23 cellular contexts compared by ENCODE assay signal in genomic region chr20:33766686-33767085, GRCh38. TPM values are rescaled to one million over a fixed set of nuclear protein-coding genes. Genes with fewer than 3 reads are reported as not detected.
DNase-seq lines count a peak whose midpoint lies in the region; ATAC-seq and TF ChIP-seq lines count a peak whose summit lies in the region.
"Had no signal": no experiment of that assay in that cellular context is flagged by ENCODE, and none has a peak within 500 bp of the region (broad histone marks: within the 10 kb centered on the region; RNA-seq: fewer than 3 reads in every experiment).

No MANE protein-coding gene starts in this region.

- peak; percentile 17 to 20 for ATAC-seq in natural killer cell treated with Interleukin-12 subunit alpha and Interleukin-12 subunit beta and Interleukin-15 and Interleukin-18, amount 100 ng/mL, for 72 hours
- ATAC-seq in natural killer cell (no peak), RWPE2 (ENCODE audit: low read depth) (no peak)
- ATAC-seq: GM12878 had no signal

- no peaks in the 10 kb centered on the region for H3K9me3 ChIP-seq in RWPE2 (ENCODE audit: severe bottlenecking)
- H3K9me3 ChIP-seq: BE2C, BLaER1 had no signal

- no peak overlapping the region for H3K4me3 Mint-ChIP-seq in natural killer cell treated with Interleukin-12 subunit alpha and Interleukin-12 subunit beta and Interleukin-15 and Interleukin-18, amount 100 ng/mL, for 72 hours
- no peak overlapping the region for H3K4me3 Mint-ChIP-seq in natural killer cell
- H3K4me3 Mint-ChIP-seq: CD14-positive monocyte; CD4-positive, alpha-beta memory T cell; CD4-positive, CD25-positive, alpha-beta regulatory T cell; CD8-positive, alpha-beta memory T cell had no signal

- intact Hi-C loops in natural killer cell (cut with micrococcal nuclease), result no loop called here
- intact Hi-C loops in posterior vena cava (cut with DNase I), result no loop called here

- no peaks in the 10 kb centered on the region for H3K27me3 ChIP-seq in RWPE2 (ENCODE audit: insufficient read depth, poor library complexity, severe bottlenecking)
- H3K27me3 ChIP-seq: BE2C, BLaER1 had no signal

- TF ChIP-seq CTCF in natural killer cell (IDR thresholded peaks at IDR 0.05) (no peak), RWPE2 (IDR thresholded peaks at IDR 0.05; ENCODE audit: poor library complexity, severe bottlenecking) (no peak), coronary artery (IDR thresholded peaks at IDR 0.05) (no peak)

- peaks cover under 1% of the 10 kb centered on the region for H3K36me3 Mint-ChIP-seq in natural killer cell treated with Interleukin-12 subunit alpha and Interleukin-12 subunit beta and Interleukin-15 and Interleukin-18, amount 100 ng/mL, for 72 hours
- no peaks in the 10 kb centered on the region for H3K36me3 Mint-ChIP-seq in natural killer cell

- H3K27ac ChIP-seq in RWPE2 (ENCODE audit: poor library complexity, severe bottlenecking) (no peak overlapping the region), coronary artery (no peak overlapping the region)
- H3K27ac ChIP-seq: BLaER1 had no signal

- H3K4me3 ChIP-seq in RWPE2 (ENCODE audit: severe bottlenecking) (no peak overlapping the region), coronary artery (no peak overlapping the region)
- H3K4me3 ChIP-seq: BLaER1, GM12878 had no signal

- no peaks in the 10 kb centered on the region for H3K36me3 ChIP-seq in RWPE2 (ENCODE audit: low read depth)
- H3K36me3 ChIP-seq: BE2C had no signal

- no peaks in the 10 kb centered on the region for H3K9me3 Mint-ChIP-seq in natural killer cell treated with Interleukin-12 subunit alpha and Interleukin-12 subunit beta and Interleukin-15 and Interleukin-18, amount 100 ng/mL, for 72 hours
- H3K9me3 Mint-ChIP-seq in natural killer cell, result no peaks in the 10 kb centered on the region
- H3K9me3 Mint-ChIP-seq: CD4-positive, alpha-beta memory T cell; CD8-positive, alpha-beta memory T cell had no signal

- no peaks in the 10 kb centered on the region for H3K4me1 ChIP-seq in RWPE2 (ENCODE audit: insufficient read depth, poor library complexity, severe bottlenecking)
- H3K4me1 ChIP-seq: BLaER1 had no signal

- no peak for DNase-seq in natural killer cell treated with Interleukin-12 subunit alpha and Interleukin-12 subunit beta and Interleukin-15 and Interleukin-18, amount 100 ng/mL, for 72 hours (ENCODE audit: low spot score)
- no peak for DNase-seq in natural killer cell
- DNase-seq in RWPE2 (ENCODE audit: low spot score), result peak; percentile 78
- peak; percentile 54 for DNase-seq in posterior vena cava (ENCODE audit: low spot score)
- no peak for DNase-seq in coronary artery (ENCODE audit: low spot score)
- DNase-seq: 8988T; ACHN; BE2C; C1 segment of cervical spinal cord; CD4-positive, alpha-beta memory T cell; CD4-positive, CD25-positive, alpha-beta regulatory T cell; CD8-positive, alpha-beta memory T cell; COR-L47; DMS 273 treated with DMSO at 0.1 percent for 48 hours; DMS153; DMS53; DMS79; DND-41; EL; GDM1 had no signal

- no peaks in the 10 kb centered on the region for H3K4me1 Mint-ChIP-seq in natural killer cell treated with Interleukin-12 subunit alpha and Interleukin-12 subunit beta and Interleukin-15 and Interleukin-18, amount 100 ng/mL, for 72 hours (ENCODE audit: low read depth in 2 of 2)
- H3K4me1 Mint-ChIP-seq in natural killer cell, result no peaks in the 10 kb centered on the region
- H3K4me1 Mint-ChIP-seq: CD14-positive monocyte; CD4-positive, alpha-beta memory T cell; CD4-positive, CD25-positive, alpha-beta regulatory T cell had no signal

- H3K27me3 Mint-ChIP-seq in natural killer cell treated with Interleukin-12 subunit alpha and Interleukin-12 subunit beta and Interleukin-15 and Interleukin-18, amount 100 ng/mL, for 72 hours, result no peaks in the 10 kb centered on the region
- no peaks in the 10 kb centered on the region for H3K27me3 Mint-ChIP-seq in natural killer cell (ENCODE audit: low read depth in 2 of 2)
- H3K27me3 Mint-ChIP-seq: CD4-positive, alpha-beta memory T cell; CD4-positive, CD25-positive, alpha-beta regulatory T cell; CD8-positive, alpha-beta memory T cell had no signal

- no peak overlapping the region for H3K27ac Mint-ChIP-seq in natural killer cell treated with Interleukin-12 subunit alpha and Interleukin-12 subunit beta and Interleukin-15 and Interleukin-18, amount 100 ng/mL, for 72 hours
- H3K27ac Mint-ChIP-seq in natural killer cell, result no peak overlapping the region
- H3K27ac Mint-ChIP-seq: CD4-positive, alpha-beta memory T cell; CD4-positive, CD25-positive, alpha-beta regulatory T cell had no signal

RNA-seq across cellular contexts. Expression of gene ZNF341, which starts 34.9 kb away (rescaled TPM):
- total RNA-seq in natural killer cell treated with Interleukin-12 subunit alpha and Interleukin-12 subunit beta and Interleukin-15 and Interleukin-18, amount 100 ng/mL, for 72 hours, result 1 to 10 TPM; 4.6 to 8.9 TPM
- 1 to 10 TPM; 3.6 to 5.1 (median 4.3) TPM for total RNA-seq in natural killer cell
- total RNA-seq in posterior vena cava, result 1 to 10 TPM; 1.8 to 2.0 TPM

RNA-seq across cellular contexts. Expression of gene CHMP4B, which starts 44.5 kb away (rescaled TPM):
- 10 to 100 TPM; 62.3 to 84.5 TPM for total RNA-seq in natural killer cell treated with Interleukin-12 subunit alpha and Interleukin-12 subunit beta and Interleukin-15 and Interleukin-18, amount 100 ng/mL, for 72 hours
- 10 to 100 TPM; 63.7 to 74.0 (median 70.0) TPM for total RNA-seq in natural killer cell
- 100 to 1,000 TPM in 1 of 2 donors, 10 to 100 TPM in 1; 79.2 to 104 TPM for total RNA-seq in posterior vena cava

RNA-seq across cellular contexts. Expression of gene PXMP4, which starts 46.6 kb away (rescaled TPM):
- total RNA-seq in natural killer cell treated with Interleukin-12 subunit alpha and Interleukin-12 subunit beta and Interleukin-15 and Interleukin-18, amount 100 ng/mL, for 72 hours, result 1 to 10 TPM; 6.9 to 9.3 TPM
- total RNA-seq in natural killer cell (1 to 10 TPM; 4.7 to 6.6 (median 6.2) TPM), posterior vena cava (1 to 10 TPM; 5.2 to 9.0 TPM)

Comparison
In these comparisons a context has a peak if more than half of its experiments do, and no peak if none do; other contexts are left out.
1. ATAC-seq: peak in natural killer cell treated with Interleukin-12 subunit alpha and Interleukin-12 subunit beta and Interleukin-15 and Interleukin-18, amount 100 ng/mL, for 72 hours (2 of 2); none in natural killer cell (0 of 3) and RWPE2 (single experiment).
2. DNase-seq: peak in RWPE2 (single experiment) and posterior vena cava (single experiment); none in natural killer cell treated with Interleukin-12 subunit alpha and Interleukin-12 subunit beta and Interleukin-15 and Interleukin-18, amount 100 ng/mL, for 72 hours (single experiment), natural killer cell (single experiment) and coronary artery (single experiment).